ENCODE assay signal across 16 cellular contexts in the genomic region with DNA sequence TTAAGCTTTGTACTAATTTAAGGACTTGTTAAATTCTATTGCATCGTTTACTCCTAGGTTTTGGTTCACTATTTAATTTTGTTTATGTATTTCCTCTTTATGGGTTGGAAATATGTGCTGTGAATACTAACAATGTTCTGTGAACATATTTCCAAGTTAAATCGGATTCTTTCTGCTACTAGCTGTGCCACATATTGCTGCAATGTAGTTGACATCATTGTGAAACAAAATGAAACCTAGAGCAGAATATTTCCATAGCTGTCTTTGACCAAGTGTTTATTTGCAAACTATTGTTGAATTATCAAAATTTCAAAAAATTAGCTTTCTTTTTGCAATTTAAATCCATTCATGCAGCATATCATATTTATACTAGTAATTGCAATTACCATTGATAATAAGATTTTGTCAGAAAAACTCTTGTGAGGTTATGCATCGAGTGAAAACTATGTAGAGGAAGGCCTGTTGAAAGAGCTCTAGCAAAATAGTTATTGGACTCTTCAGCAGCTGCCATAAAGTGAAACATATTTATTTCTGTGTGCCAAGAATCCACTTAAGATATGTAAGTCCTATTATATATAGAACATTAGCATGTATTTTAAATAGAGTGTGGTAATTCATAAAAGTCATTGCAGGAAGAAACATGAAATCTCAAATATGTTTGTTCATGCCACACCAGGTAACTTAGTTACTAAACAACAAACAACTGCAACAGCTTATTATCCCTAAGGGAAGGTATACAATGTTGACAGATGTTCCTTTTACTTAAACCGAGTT.
"Had no signal": no experiment of that assay in that cellular context is flagged by ENCODE, and none has a peak within 500 bp of the region (broad histone marks: within the 10 kb centered on the region; RNA-seq: fewer than 3 reads in every experiment).

No MANE protein-coding gene starts in this region.

- FAIRE-seq: TTC549 had no signal

- H3K27ac ChIP-seq: brain microvascular endothelial cell, esophagus muscularis mucosa, gastroesophageal sphincter, neural progenitor cell, ovary, testis had no signal

- H3K4me1 ChIP-seq: neural progenitor cell, testis had no signal

- ATAC-seq: gastroesophageal sphincter; stimulated activated naive CD8-positive, alpha-beta T cell treated with anti-CD3 and anti-CD28 coated beads, Interleukin-15, Interleukin-2, amounts not matched to agents 100 U/mL and 50 U/mL, for 24 hours had no signal

- H3K4me3 ChIP-seq: esophagus muscularis mucosa, gastroesophageal sphincter, neural progenitor cell, ovary, testis had no signal

- H3K9me3 ChIP-seq: esophagus muscularis mucosa, gastroesophageal sphincter, ovary, testis had no signal

- H3K9ac ChIP-seq: neural progenitor cell had no signal

- H3K36me3 ChIP-seq: brain microvascular endothelial cell, esophagus muscularis mucosa, gastroesophageal sphincter, neural progenitor cell, ovary had no signal

- DNase-seq: activated CD4-positive, alpha-beta T cell treated with anti-CD3 and anti-CD28 coated beads, Interleukin-2, amount 50 U/mL, for 1 hour; activated T-cell treated with anti-CD3 and anti-CD28 coated beads for 4 hours; amniotic stem cell; brain microvascular endothelial cell; cerebellar nuclear complex; endodermal cell; ovary; stimulated activated CD4-positive, alpha-beta T cell treated with anti-CD3 and anti-CD28 coated beads, Interleukin-2, amount 100 ng/mL, for 48 hours; stimulated activated CD8-positive, alpha-beta memory T cell treated with anti-CD3 and anti-CD28 coated beads, Interleukin-4, amount 100 ng/mL, for 48 hours; stimulated activated naive CD8-positive, alpha-beta T cell treated with anti-CD3 and anti-CD28 coated beads, Interleukin-15, Interleukin-2, amounts not matched to agents 100 U/mL and 50 U/mL, for 24 hours; T-helper 2 cell; testis had no signal

- H3K4me2 ChIP-seq: neural progenitor cell had no signal

- H2AFZ ChIP-seq: neural progenitor cell had no signal

- H3K27me3 ChIP-seq: brain microvascular endothelial cell, esophagus muscularis mucosa, gastroesophageal sphincter, neural progenitor cell, ovary, testis had no signal
